8 cellular contexts compared by ENCODE assay signal in the genomic region with DNA sequence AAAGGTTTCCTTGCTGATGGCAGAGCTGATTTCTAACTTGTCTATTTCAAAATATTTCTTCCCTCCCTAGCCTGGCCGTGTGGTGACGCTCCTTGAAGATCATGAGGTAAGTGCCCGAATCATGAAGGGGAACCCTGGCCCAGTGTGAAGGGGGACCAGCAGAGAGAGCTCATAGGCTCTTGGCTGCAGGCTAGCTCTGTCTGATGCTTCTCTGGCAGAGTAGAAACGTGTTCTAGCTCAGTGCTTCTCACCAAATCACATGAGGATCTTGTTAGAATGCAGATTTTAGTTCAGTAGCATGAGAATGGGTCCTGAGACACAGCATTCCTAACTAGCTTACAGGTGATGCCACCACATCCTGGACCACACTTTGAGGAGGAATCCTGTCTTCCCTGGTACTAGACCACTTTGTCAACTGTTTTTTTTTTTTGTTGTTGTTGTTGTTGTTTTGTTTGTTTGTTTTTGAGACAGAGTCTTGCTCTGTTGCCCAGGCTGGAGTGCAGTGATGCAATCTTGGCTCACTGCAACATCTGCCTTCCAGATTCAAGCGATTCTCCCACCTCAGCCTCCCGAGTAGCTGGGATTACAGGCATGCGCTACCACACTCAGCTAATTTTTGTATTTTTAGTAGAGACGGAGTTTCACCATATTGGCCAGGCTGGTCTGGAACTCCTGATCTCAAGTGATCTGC. TPM values are rescaled to one million over a fixed set of nuclear protein-coding genes. Genes with fewer than 3 reads are reported as not detected.
A peak's percentile ranks its signal among the peaks of the same experiment; 100 is the strongest.
DNase-seq lines count a peak whose midpoint lies in the region; ATAC-seq and TF ChIP-seq lines count a peak whose summit lies in the region.
"Not testable (repeated sequence)": the region's sequence is repeated elsewhere in the genome, so short reads cannot be mapped to it uniquely, and the experiment has no call there.

No MANE protein-coding gene starts in this region.

- peaks cover 17% of the 10 kb centered on the region for H3K79me2 ChIP-seq in SK-N-SH (ENCODE audit: insufficient read depth)

- H3K4me1 Mint-ChIP-seq in CD14-positive monocyte = peaks cover 18% of the 10 kb centered on the region
- peaks cover 36% of the 10 kb centered on the region for H3K4me1 Mint-ChIP-seq in HFFc6 (ENCODE audit: low read depth)
- peaks cover 35% of the 10 kb centered on the region for H3K4me1 Mint-ChIP-seq in neural crest cell

- peak overlapping the region; percentile 75; the same call in 1 of the 2 replicates for H3K9ac ChIP-seq in SK-N-SH
- not testable (repeated sequence) for H3K9ac ChIP-seq in iPS-15b (ENCODE audit: low read depth, low read length)

- not testable (repeated sequence) for TF ChIP-seq POLR2A in stomach (IDR thresholded peaks at IDR 0.05)

- H3K4me1 ChIP-seq in SK-N-SH (ENCODE audit: control insufficient read depth in 1 of 2, insufficient read depth in 2 of 2, low read depth in 1 of 2, low read length in 1 of 2) (peaks cover 18 to 44% of the 10 kb centered on the region in 2 experiments; a peak in 3 of 4 replicates), stomach (peaks cover 18 to 54% (median 43%) of the 10 kb centered on the region in 4 donors)
- peaks cover 11% of the 10 kb centered on the region for H3K4me1 ChIP-seq in effector memory CD4-positive, alpha-beta T cell (ENCODE audit: control insufficient read depth, insufficient read depth, low read length, poor library complexity, severe bottlenecking)
- not testable (repeated sequence) for H3K4me1 ChIP-seq in iPS-15b (ENCODE audit: control insufficient read depth, insufficient read depth, low read length)

- H3K4me3 ChIP-seq in SK-N-SH (ENCODE audit: low read depth in 2 of 2, low read length in 1 of 2) (peak overlapping the region; percentile 76 to 90), iPS-15b (ENCODE audit: low read depth, low read length) (peak overlapping the region; percentile 82), stomach (peak overlapping the region; percentile 70 to 81 (median 78))
- H3K4me3 ChIP-seq in effector memory CD4-positive, alpha-beta T cell (ENCODE audit: insufficient read depth, low read depth, low read length, poor library complexity, severe bottlenecking) = peak overlapping the region; percentile 86

- H3F3A ChIP-seq in SK-N-SH (replicated peaks; ENCODE audit: insufficient read depth) = not testable (repeated sequence)

- H3K27me3 ChIP-seq in SK-N-SH (ENCODE audit: insufficient read depth); effector memory CD4-positive, alpha-beta T cell (replicated peaks; ENCODE audit: control insufficient read depth, insufficient read depth, low read length, poor library complexity, severe bottlenecking); iPS-15b (ENCODE audit: control insufficient read depth, insufficient read depth, low read length); stomach: not testable (repeated sequence)

- CTCF ChIA-PET in SK-N-SH (lab: Yijun Ruan, JAX) = interaction anchor here (0.6 to 7.2 kb wide), 7 partner anchors 13 to 277 kb away, joined by 3 to 66 read pairs (median 4); a partner anchor contains a TSS

- H3K9me2 ChIP-seq in SK-N-SH = not testable (repeated sequence)

- not testable (repeated sequence) for H3K27ac Mint-ChIP-seq in CD14-positive monocyte; neural crest cell (ENCODE audit: unreplicated experiment)
- H3K27ac Mint-ChIP-seq in HFFc6 = peak overlapping the region; percentile 83
- H3K27ac Mint-ChIP-seq in activated naive CD4-positive, alpha-beta T cell treated with anti-CD3 and anti-CD28 coated beads, Interleukin-2, amount 50 U/mL, for 72 hours = peak overlapping the region; percentile 91 to 95

- not testable (repeated sequence) for DNase-seq in CD14-positive monocyte (ENCODE audit: low spot score); HFFc6; SK-N-SH; activated naive CD4-positive, alpha-beta T cell treated with anti-CD3 and anti-CD28 coated beads, Interleukin-2, amount 50 U/mL, for 72 hours (ENCODE audit: low spot score in 2 of 2); effector memory CD4-positive, alpha-beta T cell; neural crest cell (ENCODE audit: low read depth, low spot score); stomach

- H3K36me3 Mint-ChIP-seq in CD14-positive monocyte; HFFc6 (ENCODE audit: low read depth); activated naive CD4-positive, alpha-beta T cell treated with anti-CD3 and anti-CD28 coated beads, Interleukin-2, amount 50 U/mL, for 72 hours; neural crest cell (ENCODE audit: low read depth): not testable (repeated sequence)

- not testable (repeated sequence) for ATAC-seq in activated naive CD4-positive, alpha-beta T cell treated with anti-CD3 and anti-CD28 coated beads, Interleukin-2, amount 50 U/mL, for 72 hours

- peak overlapping the region; percentile 77 for H3K4me2 ChIP-seq in SK-N-SH

- not testable (repeated sequence) for TF ChIP-seq CTCF in CD14-positive monocyte (IDR thresholded peaks at IDR 0.05); HFFc6 (IDR thresholded peaks at IDR 0.05); SK-N-SH (IDR thresholded peaks at IDR 0.05); neural crest cell (conservative IDR thresholded peaks at IDR 0.05); stomach (IDR thresholded peaks at IDR 0.05)

- not testable (repeated sequence) for H3K27ac ChIP-seq in SK-N-SH (ENCODE audit: low read depth in 2 of 2, low read length in 1 of 2); effector memory CD4-positive, alpha-beta T cell (ENCODE audit: insufficient read depth, low read length, poor library complexity, severe bottlenecking)
- H3K27ac ChIP-seq in stomach = peak overlapping the region in 2 of 5 donors; percentile 84 to 90

- not testable (repeated sequence) for TF ChIP-seq RAD21 in SK-N-SH (IDR thresholded peaks at IDR 0.05; ENCODE audit: low read length)

- H3K4me3 Mint-ChIP-seq in CD14-positive monocyte (peak overlapping the region; percentile 86 to 93), HFFc6 (peak overlapping the region; percentile 93), neural crest cell (peak overlapping the region; percentile 94)

- peak overlapping the region; percentile 78; the same call in 1 of the 2 replicates for H2AFZ ChIP-seq in SK-N-SH (ENCODE audit: low read depth)

- not testable (repeated sequence) for TF ChIP-seq EP300 in SK-N-SH (IDR thresholded peaks at IDR 0.05; ENCODE audit: borderline replicate concordance in 1 of 2, low read depth in 1 of 2, low read length in 1 of 2); stomach (IDR thresholded peaks at IDR 0.05)

- 60% methylated on average over 8 of the region's 8 CpGs for WGBS in SK-N-SH (ENCODE audit: low lambda C conversion rate)
- 66 to 75% (median 71%) methylated on average over 8 of the region's 8 CpGs for WGBS in stomach, 5 donors

- H3K9me3 ChIP-seq in SK-N-SH; effector memory CD4-positive, alpha-beta T cell (ENCODE audit: control insufficient read depth, low read length); iPS-15b (ENCODE audit: control insufficient read depth, insufficient read depth, low read length); stomach: not testable (repeated sequence)

- intact Hi-C loops in CD14-positive monocyte (cut with micrococcal nuclease); stomach (cut with DNase I; ENCODE audit: low total_unique reads): not testable (repeated sequence)

- POLR2A ChIA-PET in SK-N-SH (lab: Yijun Ruan, JAX) = interaction anchor here (0.6 to 5.1 kb wide), 8 partner anchors 8 to 203 kb away, joined by 3 to 47 read pairs (median 4); a partner anchor contains a TSS

- H3K27me3 Mint-ChIP-seq in CD14-positive monocyte (ENCODE audit: low read depth in 3 of 3) = peaks cover 17 to 22% (median 18%) of the 10 kb centered on the region in 3 donors
- H3K27me3 Mint-ChIP-seq in HFFc6 (ENCODE audit: insufficient read depth); neural crest cell (ENCODE audit: low read depth): not testable (repeated sequence)

- H3K36me3 ChIP-seq in SK-N-SH (replicated peaks in 1 of 2; ENCODE audit: control insufficient read depth in 1 of 2, insufficient read depth in 2 of 2, low read length in 1 of 2); effector memory CD4-positive, alpha-beta T cell (ENCODE audit: control insufficient read depth, insufficient read depth, low read length); stomach: not testable (repeated sequence)
- peaks cover 18% of the 10 kb centered on the region for H3K36me3 ChIP-seq in iPS-15b (ENCODE audit: control insufficient read depth, insufficient read depth, low read length)

- not testable (repeated sequence) for H3K9me3 Mint-ChIP-seq in CD14-positive monocyte; HFFc6; activated naive CD4-positive, alpha-beta T cell treated with anti-CD3 and anti-CD28 coated beads, Interleukin-2, amount 50 U/mL, for 72 hours; neural crest cell

- peaks cover 21% of the 10 kb centered on the region for H4K20me1 ChIP-seq in SK-N-SH (ENCODE audit: insufficient read depth)

RNA-seq across cellular contexts. Expression of a gene that starts 1.0 kb away (rescaled TPM):
- not detected for polyA plus RNA-seq in CD14-positive monocyte
- total RNA-seq in HFFc6 (2021; fragmentation: NEBNext Ultra II Directional; extraction: Animal tissue kit (Norgen Biotek cat#: 25700)) = 10 to 100 TPM; 20.8 to 26.0 (median 24.2) TPM
- 9.3 and 12.3 TPM in 2 replicates for polyA plus RNA-seq in SK-N-SH (2012; rRNA removed)
- 4.5 and 6.0 TPM in 2 replicates for polyA plus RNA-seq in SK-N-SH (2012; cell fraction: cytosol; rRNA removed)
- polyA plus RNA-seq in SK-N-SH (2012; cell fraction: nucleus; rRNA removed) = 8.1 and 10.9 TPM in 2 replicates
- 10 to 100 TPM; 12.9 to 16.3 TPM for total RNA-seq in activated naive CD4-positive, alpha-beta T cell treated with anti-CD3 and anti-CD28 coated beads, Interleukin-2, amount 50 U/mL, for 72 hours
- total RNA-seq in neural crest cell = 6.7 and 6.8 TPM in 2 replicates
- 10 to 100 TPM in 1 of 5 donors, 1 to 10 TPM in 4; 1.3 to 17.1 (median 2.9) TPM for total RNA-seq in stomach
- polyA plus RNA-seq in stomach = 10 to 100 TPM in 2 of 3 donors, 1 to 10 TPM in 1; 5.7 to 61.6 (median 25.5) TPM

RNA-seq across cellular contexts. Expression of a gene that starts 25.2 kb away (rescaled TPM):
- not detected for polyA plus RNA-seq in CD14-positive monocyte
- under 1 TPM in 2 of 6 experiments, not detected in 4; 0.05 to 0.11 TPM for total RNA-seq in HFFc6 (2021; fragmentation: NEBNext Ultra II Directional; extraction: Animal tissue kit (Norgen Biotek cat#: 25700))
- 0.03 TPM in 2 replicates for polyA plus RNA-seq in SK-N-SH (2012; rRNA removed)
- polyA plus RNA-seq in SK-N-SH (2012; cell fraction: cytosol; rRNA removed) = 0.01 and 0.03 TPM in 2 replicates
- 0.13 and 0.14 TPM in 2 replicates for polyA plus RNA-seq in SK-N-SH (2012; cell fraction: nucleus; rRNA removed)
- total RNA-seq in activated naive CD4-positive, alpha-beta T cell treated with anti-CD3 and anti-CD28 coated beads, Interleukin-2, amount 50 U/mL, for 72 hours = under 1 TPM in 1 of 2 donors, not detected in 1; 0.16 TPM
- 1.7 and 2.0 TPM in 2 replicates for total RNA-seq in neural crest cell
- total RNA-seq in stomach = 10 to 100 TPM in 1 of 5 donors, 1 to 10 TPM in 3, under 1 TPM in 1; 0.89 to 20.0 (median 3.3) TPM
- 1 to 10 TPM in 2 of 3 donors, under 1 TPM in 1; 0.56 to 2.2 (median 1.5) TPM for polyA plus RNA-seq in stomach
